ENCODE assay signal across 1 cellular context in genomic region chr4:8276358-8277240, GRCh38.
TF ChIP-seq lines count a peak whose summit lies in the region.

No MANE protein-coding gene starts in this region.

TF ChIP-seq in HepG2, 621 proteins besides CTCF, POLR2A, EP300 and RAD21 (continued from another document):
- no peak for TF ChIP-seq GMEB1 (CRISPR knock-in tag; IDR thresholded peaks at IDR 0.05; ENCODE audit: borderline replicate concordance)
- no peak for TF ChIP-seq SALL1 (CRISPR knock-in tag; IDR thresholded peaks at IDR 0.05)
- TF ChIP-seq ZNF264 (CRISPR knock-in tag; IDR thresholded peaks at IDR 0.05): no peak
- TF ChIP-seq NR1H2 (CRISPR knock-in tag; IDR thresholded peaks at IDR 0.05; ENCODE audit: borderline replicate concordance, low read depth): no peak
- TF ChIP-seq ZNF616 (CRISPR knock-in tag; IDR thresholded peaks at IDR 0.05; ENCODE audit: low read depth): no peak
- TF ChIP-seq ZBTB43 (CRISPR knock-in tag; conservative IDR thresholded peaks at IDR 0.05): no peak
- no peak for TF ChIP-seq GATA4 (IDR thresholded peaks at IDR 0.05; ENCODE audit: borderline replicate concordance, low read depth)
- TF ChIP-seq KLF12 (CRISPR knock-in tag; IDR thresholded peaks at IDR 0.05; ENCODE audit: borderline replicate concordance): no peak
- no peak for TF ChIP-seq ZFP91 (CRISPR knock-in tag; IDR thresholded peaks at IDR 0.05; ENCODE audit: borderline replicate concordance)
